11 cellular contexts compared by ENCODE assay signal in genomic region chr15:34754674-34755418, GRCh38. TPM values are rescaled to one million over a fixed set of nuclear protein-coding genes. Genes with fewer than 3 reads are reported as not detected.
DNase-seq lines count a peak whose midpoint lies in the region; ATAC-seq lines count a peak whose summit lies in the region.
"Had no signal": no experiment of that assay in that cellular context is flagged by ENCODE, and none has a peak within 500 bp of the region (broad histone marks: within the 10 kb centered on the region; RNA-seq: fewer than 3 reads in every experiment).

TSS of gene GJD2 (minus strand) at chr15:34754998. CDS start at chr15:34754488, 510 bp downstream.

- DNase-seq in DMS 273 (lab: John Stamatoyannopoulos, UW; ENCODE audit: unreplicated experiment), result peak; percentile 52
- DNase-seq in DMS 273 treated with DMSO at 0.1 percent for 48 hours (lab: John Stamatoyannopoulos, UW), result no peak
- DNase-seq in NCI-H774 (lab: John Stamatoyannopoulos, UW), result peak; percentile 6
- DNase-seq in left ventricle myocardium superior, result peak; percentile 28
- DNase-seq in retina, result peak; percentile 78
- no peak for DNase-seq in NCI-H1694 treated with DMSO at 0.1 percent for 48 hours (lab: John Stamatoyannopoulos, UW)
- no peak for DNase-seq in HK-2 (ENCODE audit: unreplicated experiment)
- no peak for DNase-seq in RPMI8226

- intact Hi-C loops in left ventricle myocardium superior (cut with micrococcal nuclease), result no loop called here

- peak; percentile 26 for ATAC-seq in left ventricle myocardium superior

RNA-seq across cellular contexts. Expression of gene GJD2, which starts in this region (rescaled TPM):
- not detected for total RNA-seq in left ventricle myocardium superior
- total RNA-seq: activated CD8-positive, alpha-beta memory T cell treated with anti-CD3 and anti-CD28 coated beads for 36 hours; epithelial cell of proximal tubule; renal cortical epithelial cell had no signal

Comparison
In these comparisons a context has a peak if more than half of its experiments do, and no peak if none do; other contexts are left out.
1. DNase-seq: peak in DMS 273 (single experiment), NCI-H774 (single experiment) and retina (single experiment); none in DMS 273 treated with DMSO at 0.1 percent for 48 hours (single experiment), NCI-H1694 treated with DMSO at 0.1 percent for 48 hours (single experiment), HK-2 (single experiment) and RPMI8226 (single experiment).
2. Peak in DNase-seq and ATAC-seq in left ventricle myocardium superior; RNA of the gene not detected or under 1 TPM.